In genomic region chr13:77233159-77233558, GRCh38 we compare ENCODE assay signal across 4 cellular contexts.
"Had no signal": no experiment of that assay in that cellular context is flagged by ENCODE, and none has a peak within 500 bp of the region (broad histone marks: within the 10 kb centered on the region; RNA-seq: fewer than 3 reads in every experiment).

No MANE protein-coding gene starts in this region.

- DNase-seq: GDM1, GF-D8 had no signal

- FAIRE-seq: GM12891 had no signal

- H3K4me3 ChIP-seq: GM12878 had no signal

- ATAC-seq: GM12878 had no signal
